Comparison of ENCODE assay signal across 1 cellular context in the genomic region with DNA sequence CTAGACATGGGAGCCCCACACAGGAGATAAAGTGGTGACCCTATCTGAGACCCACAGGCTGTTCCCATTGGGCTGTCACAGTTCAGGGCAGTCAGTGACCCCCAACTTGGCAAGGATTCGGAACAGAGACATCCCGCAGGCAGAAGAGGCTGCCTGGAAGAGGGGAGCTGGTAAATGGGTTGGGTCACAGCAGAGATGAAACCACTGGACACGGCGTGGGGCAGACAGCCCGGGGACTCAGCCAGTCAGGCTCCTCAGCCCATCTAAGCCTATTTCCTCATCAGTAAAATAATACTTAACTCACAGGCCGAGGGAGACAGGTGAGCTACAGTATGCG.
TF ChIP-seq lines count a peak whose summit lies in the region.

No MANE protein-coding gene starts in this region.

TF ChIP-seq in H1, 55 proteins besides CTCF, POLR2A, EP300 and RAD21:
- no peak for TF ChIP-seq SIRT6 (IDR thresholded peaks at IDR 0.05; ENCODE audit: low read length)
- no peak for TF ChIP-seq EGR1 (IDR thresholded peaks at IDR 0.05; ENCODE audit: borderline replicate concordance, low read depth, low read length)
- TF ChIP-seq BRCA1 (IDR thresholded peaks at IDR 0.05; ENCODE audit: low read depth, low read length) = no peak
- no peak for TF ChIP-seq TAF7 (optimal IDR thresholded peaks at IDR 0.05; ENCODE audit: borderline replicate concordance, low read depth, low read length)
- TF ChIP-seq RNF2 (IDR thresholded peaks at IDR 0.05; ENCODE audit: borderline replicate concordance, low read depth, low read length, missing control alignments, poor library complexity, severe bottlenecking) = no peak
- TF ChIP-seq CHD2 (IDR thresholded peaks at IDR 0.05; ENCODE audit: low read length) = no peak
- no peak for TF ChIP-seq NRF1 (IDR thresholded peaks at IDR 0.05; ENCODE audit: low read depth, low read length)
- no peak for TF ChIP-seq ASH2L (IDR thresholded peaks at IDR 0.05; ENCODE audit: low read length)
- TF ChIP-seq SRF (IDR thresholded peaks at IDR 0.05; ENCODE audit: low read depth, low read length) = no peak
- TF ChIP-seq RFX5 (IDR thresholded peaks at IDR 0.05; ENCODE audit: borderline replicate concordance, low read depth, low read length) = no peak
- no peak for TF ChIP-seq MAFK (IDR thresholded peaks at IDR 0.05; ENCODE audit: low read depth, low read length)
- TF ChIP-seq TBP (IDR thresholded peaks at IDR 0.05; ENCODE audit: low read depth, low read length) = no peak
- TF ChIP-seq TEAD4 (IDR thresholded peaks at IDR 0.05; ENCODE audit: low read depth, low read length) = no peak
- TF ChIP-seq POLR2AphosphoS5 (IDR thresholded peaks at IDR 0.05; ENCODE audit: low read depth, low read length) = no peak
- TF ChIP-seq GABPA (IDR thresholded peaks at IDR 0.05; ENCODE audit: borderline replicate concordance, insufficient read depth, low read length) = no peak
- TF ChIP-seq JUN (IDR thresholded peaks at IDR 0.05; ENCODE audit: low read depth, low read length) = no peak
- no peak for TF ChIP-seq BACH1 (IDR thresholded peaks at IDR 0.05; ENCODE audit: low read length)
- TF ChIP-seq RBBP5 (IDR thresholded peaks at IDR 0.05; ENCODE audit: borderline replicate concordance, low read depth, low read length) = no peak
